ENCODE assay signal across 8 cellular contexts in genomic region chr5:134511796-134512660, GRCh38. TPM values are rescaled to one million over a fixed set of nuclear protein-coding genes. Genes with fewer than 3 reads are reported as not detected.
A peak's percentile ranks its signal among the peaks of the same experiment; 100 is the strongest.
DNase-seq lines count a peak whose midpoint lies in the region; ATAC-seq, FAIRE-seq and TF ChIP-seq lines count a peak whose summit lies in the region.

No MANE protein-coding gene starts in this region.

- peak; percentile 40 for DNase-seq in HK-2 (ENCODE audit: unreplicated experiment)
- peak; percentile 91 for DNase-seq in left cardiac atrium
- peak; percentile 71 for DNase-seq in small intestine
- no peak for DNase-seq in NCI-H1092 (lab: John Stamatoyannopoulos, UW)
- no peak for DNase-seq in activated CD8-positive, alpha-beta memory T cell treated with anti-CD3 and anti-CD28 coated beads, Interleukin-2, amount 50 U/mL, for 48 hours
- DNase-seq in superior temporal gyrus (ENCODE audit: extremely low spot score): no peak

- no peaks in the 10 kb centered on the region for H3K36me3 ChIP-seq in small intestine (ENCODE audit: control insufficient read depth in 2 of 2, insufficient read depth in 2 of 2, low read length in 2 of 2)

- ATAC-seq in left cardiac atrium: peak; percentile 91 to 94
- no peak for ATAC-seq in GM19395 (IDR thresholded peaks at IDR 0.05; ENCODE audit: unreplicated experiment)

- WGBS in small intestine, 3 donors: 40 to 50% (median 43%) methylated on average over 6 to 7 of the region's 7 CpGs

- H3K4me1 ChIP-seq in small intestine (ENCODE audit: control insufficient read depth in 2 of 2, insufficient read depth in 1 of 2, low read depth in 1 of 2, low read length in 1 of 2): peaks cover 4 to 8% of the 10 kb centered on the region in 2 donors

- H3K27ac ChIP-seq in VCaP (no peak overlapping the region), small intestine (ENCODE audit: low read depth in 1 of 2, low read length in 1 of 2) (peak overlapping the region; percentile 77 to 82)

- intact Hi-C loops in left cardiac atrium (cut with DNase I): no loop called here

- no peak overlapping the region for H3K4me3 ChIP-seq in small intestine (ENCODE audit: low read depth in 1 of 2, low read length in 2 of 2)

- no peak for FAIRE-seq in small intestine (lab: Jason Lieb, UNC)

- no peaks in the 10 kb centered on the region for H3K27me3 ChIP-seq in small intestine (ENCODE audit: control insufficient read depth in 2 of 2, insufficient read depth in 2 of 2, low read length in 2 of 2)

- H3K9me3 ChIP-seq in small intestine (ENCODE audit: control insufficient read depth, low read depth): no peaks in the 10 kb centered on the region

- peak; percentile 49 for TF ChIP-seq CTCF in VCaP (conservative IDR thresholded peaks at IDR 0.05)

RNA-seq across cellular contexts. Expression of gene JADE2, which starts 13.4 kb away (rescaled TPM):
- total RNA-seq in left cardiac atrium: 10 to 100 TPM; 34.7 to 49.0 TPM
- polyA plus RNA-seq in small intestine: 10 to 100 TPM in 1 of 3 donors, 1 to 10 TPM in 2; 8.1 to 24.2 (median 8.4) TPM

Comparison
In these comparisons a context has a peak if more than half of its experiments do, and no peak if none do; other contexts are left out.
1. DNase-seq: peak in HK-2 (single experiment), left cardiac atrium (single experiment) and small intestine (single experiment); none in NCI-H1092 (single experiment), activated CD8-positive, alpha-beta memory T cell treated with anti-CD3 and anti-CD28 coated beads, Interleukin-2, amount 50 U/mL, for 48 hours (single experiment) and superior temporal gyrus (single experiment).